ENCODE assay signal across 13 cellular contexts in the genomic region with DNA sequence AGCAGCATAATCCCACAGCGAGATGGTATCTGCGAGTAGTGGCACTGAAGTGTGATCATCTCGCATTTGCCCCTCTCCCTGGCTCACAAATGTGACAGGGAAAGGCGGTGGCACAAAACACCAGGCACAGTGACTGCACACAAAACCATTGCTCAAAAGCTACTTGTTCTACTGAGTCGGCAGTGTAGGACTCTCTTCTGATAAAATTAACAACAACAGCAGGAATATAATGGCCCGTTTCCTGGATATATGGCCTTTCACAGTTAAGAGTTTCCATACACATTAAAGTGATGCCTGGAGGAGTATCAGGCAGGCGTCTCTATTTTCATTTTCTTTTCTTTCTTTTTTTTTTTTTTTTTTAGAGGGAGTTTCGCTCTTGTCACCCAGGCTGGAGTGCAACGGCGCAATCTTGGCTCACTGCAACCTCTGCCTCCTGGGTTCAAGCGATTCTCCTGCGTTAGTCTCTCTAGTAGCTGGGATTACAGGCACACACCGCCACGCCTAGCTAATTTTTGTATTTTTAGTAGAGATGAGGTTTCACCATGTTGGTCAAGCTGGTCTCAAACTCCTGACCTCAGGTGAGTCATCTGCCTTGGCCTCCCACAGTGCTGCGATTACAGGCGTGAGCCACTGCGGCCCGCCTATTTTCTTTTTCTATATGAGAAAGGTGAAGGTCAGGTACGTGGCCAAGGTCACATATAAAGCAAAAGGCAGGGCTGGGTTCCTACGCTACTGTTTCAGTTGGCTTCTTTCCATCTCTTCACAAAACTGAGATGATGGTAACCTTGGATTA.
DNase-seq lines count a peak whose midpoint lies in the region; ATAC-seq and TF ChIP-seq lines count a peak whose summit lies in the region.
"Had no signal": no experiment of that assay in that cellular context is flagged by ENCODE, and none has a peak within 500 bp of the region (broad histone marks: within the 10 kb centered on the region; RNA-seq: fewer than 3 reads in every experiment).

No MANE protein-coding gene starts in this region.

- no peaks in the 10 kb centered on the region for H3K9me3 Mint-ChIP-seq in stimulated activated naive CD8-positive, alpha-beta T cell treated with anti-CD3 and anti-CD28 coated beads, Interleukin-15, amount 100 ng/mL, for 72 hours
- H3K9me3 Mint-ChIP-seq: activated naive CD4-positive, alpha-beta T cell treated with anti-CD3 and anti-CD28 coated beads for 36 hours had no signal

- H3K27me3 Mint-ChIP-seq in stimulated activated naive CD8-positive, alpha-beta T cell treated with anti-CD3 and anti-CD28 coated beads, Interleukin-15, amount 100 ng/mL, for 72 hours, result peaks cover 7% of the 10 kb centered on the region

- no peaks in the 10 kb centered on the region for H3K36me3 ChIP-seq in MG63

- H3K4me3 ChIP-seq in MG63, result no peak overlapping the region
- no peak overlapping the region for H3K4me3 ChIP-seq in fibroblast of pulmonary artery (replicated peaks; ENCODE audit: low read depth, low read length)
- no peak overlapping the region for H3K4me3 ChIP-seq in coronary artery

- H3K4me3 Mint-ChIP-seq in stimulated activated naive CD8-positive, alpha-beta T cell treated with anti-CD3 and anti-CD28 coated beads, Interleukin-15, amount 100 ng/mL, for 72 hours, result no peak overlapping the region
- H3K4me3 Mint-ChIP-seq: activated naive CD4-positive, alpha-beta T cell treated with anti-CD3 and anti-CD28 coated beads for 36 hours had no signal

- DNase-seq in stimulated activated naive CD8-positive, alpha-beta T cell treated with anti-CD3 and anti-CD28 coated beads, Interleukin-15, Interleukin-2, amounts not matched to agents 100 U/mL and 50 U/mL, for 24 hours, result peak; percentile 16
- DNase-seq in stimulated activated naive CD8-positive, alpha-beta T cell treated with anti-CD3 and anti-CD28 coated beads, Interleukin-15, amount 100 ng/mL, for 72 hours, result no peak
- peak; percentile 30 for DNase-seq in MG63
- peak; percentile 27 for DNase-seq in fibroblast of pulmonary artery (ENCODE audit: low read depth)
- no peak for DNase-seq in coronary artery (ENCODE audit: low spot score)
- DNase-seq in SW480 (ENCODE audit: low spot score), result no peak
- DNase-seq: activated CD4-positive, alpha-beta T cell treated with anti-CD3 and anti-CD28 coated beads for 4 hours; activated naive CD4-positive, alpha-beta T cell treated with anti-CD3 and anti-CD28 coated beads for 36 hours; effector CD8-positive, alpha-beta T cell; NCI-H146; stimulated activated CD4-positive, alpha-beta T cell treated with anti-CD3 and anti-CD28 coated beads, Interleukin-4, amount 100 ng/mL, for 1 hour had no signal

- peaks cover 60% of the 10 kb centered on the region for H3K4me1 Mint-ChIP-seq in stimulated activated naive CD8-positive, alpha-beta T cell treated with anti-CD3 and anti-CD28 coated beads, Interleukin-15, amount 100 ng/mL, for 72 hours

- H3K9me3 ChIP-seq in MG63, result no peaks in the 10 kb centered on the region

- TF ChIP-seq CTCF in fibroblast of pulmonary artery (IDR thresholded peaks at IDR 0.05; ENCODE audit: low read length, missing control alignments) (no peak), coronary artery (IDR thresholded peaks at IDR 0.05) (no peak)

- no peak for ATAC-seq in stimulated activated naive CD8-positive, alpha-beta T cell treated with anti-CD3 and anti-CD28 coated beads, Interleukin-15, Interleukin-2, amounts not matched to agents 100 U/mL and 50 U/mL, for 24 hours
- no peak for ATAC-seq in stimulated activated naive CD8-positive, alpha-beta T cell treated with anti-CD3 and anti-CD28 coated beads, Interleukin-15, amount 100 ng/mL, for 72 hours
- ATAC-seq in activated CD4-positive, CD25-positive, alpha-beta regulatory T cell treated with anti-CD3 and anti-CD28 coated beads, Interleukin-2, amount 50 U/mL, for 24 hours, result no peak
- ATAC-seq in HG02642 (IDR thresholded peaks at IDR 0.05; ENCODE audit: poor library complexity, unreplicated experiment), result no peak

- no peak overlapping the region for H3K27ac Mint-ChIP-seq in stimulated activated naive CD8-positive, alpha-beta T cell treated with anti-CD3 and anti-CD28 coated beads, Interleukin-15, amount 100 ng/mL, for 72 hours
- H3K27ac Mint-ChIP-seq: activated naive CD4-positive, alpha-beta T cell treated with anti-CD3 and anti-CD28 coated beads for 36 hours had no signal

- peak overlapping the region in 1 of 2 donors; percentile 74 for H3K27ac ChIP-seq in coronary artery

- H3K27me3 ChIP-seq in MG63, result no peaks in the 10 kb centered on the region

Comparison
In these comparisons a context has a peak if more than half of its experiments do, and no peak if none do; other contexts are left out.
1. DNase-seq: peak in stimulated activated naive CD8-positive, alpha-beta T cell treated with anti-CD3 and anti-CD28 coated beads, Interleukin-15, Interleukin-2, amounts not matched to agents 100 U/mL and 50 U/mL, for 24 hours (single experiment), MG63 (single experiment) and fibroblast of pulmonary artery (single experiment); none in stimulated activated naive CD8-positive, alpha-beta T cell treated with anti-CD3 and anti-CD28 coated beads, Interleukin-15, amount 100 ng/mL, for 72 hours (0 of 2), coronary artery (single experiment) and SW480 (single experiment).